1 cellular context compared by ENCODE assay signal in genomic region chr11:27420722-27421572, GRCh38.
TF ChIP-seq lines count a peak whose summit lies in the region.

No MANE protein-coding gene starts in this region.

TF ChIP-seq in K562, 482 proteins besides CTCF, POLR2A, EP300 and RAD21 (continued from another document and continues in another):
- TF ChIP-seq ATF3 (IDR thresholded peaks at IDR 0.05) = 0 out of 2 replicates have a peak, but pooled peaks have one; percentile 27
- TF ChIP-seq ATF3 (CRISPR knock-in tag; conservative IDR thresholded peaks at IDR 0.05) = 0 out of 2 replicates have a peak, but pooled peaks have one; percentile 30
- no peak for TF ChIP-seq ZNF561 (CRISPR knock-in tag; conservative IDR thresholded peaks at IDR 0.05)
- TF ChIP-seq HDGF (IDR thresholded peaks at IDR 0.05) = no peak
- peak; percentile 72 for TF ChIP-seq SMARCB1 (IDR thresholded peaks at IDR 0.05; ENCODE audit: insufficient read length, low read depth)
- TF ChIP-seq SNIP1 (IDR thresholded peaks at IDR 0.05; ENCODE audit: low read depth) = no peak
- no peak for TF ChIP-seq GABPA (tag; conservative IDR thresholded peaks at IDR 0.05; ENCODE audit: low read depth)
- no peak for TF ChIP-seq EP400 (IDR thresholded peaks at IDR 0.05)
- TF ChIP-seq CTBP1 (IDR thresholded peaks at IDR 0.05; ENCODE audit: borderline replicate concordance) = peak; percentile 75; the same call in 1 of the 2 replicates
- TF ChIP-seq FOXO4 (CRISPR knock-in tag; IDR thresholded peaks at IDR 0.05) = no peak
- TF ChIP-seq, protein P1, sequence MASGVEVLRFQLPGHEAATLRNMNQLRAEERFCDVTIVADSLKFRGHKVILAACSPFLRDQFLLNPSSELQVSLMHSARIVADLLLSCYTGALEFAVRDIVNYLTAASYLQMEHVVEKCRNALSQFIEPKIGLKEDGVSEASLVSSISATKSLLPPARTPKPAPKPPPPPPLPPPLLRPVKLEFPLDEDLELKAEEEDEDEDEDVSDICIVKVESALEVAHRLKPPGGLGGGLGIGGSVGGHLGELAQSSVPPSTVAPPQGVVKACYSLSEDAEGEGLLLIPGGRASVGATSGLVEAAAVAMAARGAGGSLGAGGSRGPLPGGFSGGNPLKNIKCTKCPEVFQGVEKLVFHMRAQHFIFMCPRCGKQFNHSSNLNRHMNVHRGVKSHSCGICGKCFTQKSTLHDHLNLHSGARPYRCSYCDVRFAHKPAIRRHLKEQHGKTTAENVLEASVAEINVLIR (CRISPR knock-in tag; IDR thresholded peaks at IDR 0.05) = no peak
- TF ChIP-seq, protein P2, sequence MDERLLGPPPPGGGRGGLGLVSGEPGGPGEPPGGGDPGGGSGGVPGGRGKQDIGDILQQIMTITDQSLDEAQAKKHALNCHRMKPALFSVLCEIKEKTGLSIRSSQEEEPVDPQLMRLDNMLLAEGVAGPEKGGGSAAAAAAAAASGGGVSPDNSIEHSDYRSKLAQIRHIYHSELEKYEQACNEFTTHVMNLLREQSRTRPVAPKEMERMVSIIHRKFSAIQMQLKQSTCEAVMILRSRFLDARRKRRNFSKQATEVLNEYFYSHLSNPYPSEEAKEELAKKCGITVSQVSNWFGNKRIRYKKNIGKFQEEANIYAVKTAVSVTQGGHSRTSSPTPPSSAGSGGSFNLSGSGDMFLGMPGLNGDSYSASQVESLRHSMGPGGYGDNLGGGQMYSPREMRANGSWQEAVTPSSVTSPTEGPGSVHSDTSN (CRISPR knock-in tag; IDR thresholded peaks at IDR 0.05; ENCODE audit: low read depth) = no peak
- TF ChIP-seq, protein P2 (tag; conservative IDR thresholded peaks at IDR 0.05; ENCODE audit: low read depth) = peak; percentile 84
- TF ChIP-seq ZFP91 (CRISPR knock-in tag; IDR thresholded peaks at IDR 0.05) = no peak
- TF ChIP-seq PML (IDR thresholded peaks at IDR 0.05; ENCODE audit: low read length) = peak; percentile 98
- TF ChIP-seq HES1 (IDR thresholded peaks at IDR 0.05; ENCODE audit: low read depth) = peak; percentile 95
- TF ChIP-seq MECOM (CRISPR knock-in tag; IDR thresholded peaks at IDR 0.05) = no peak
- TF ChIP-seq ZNF316 (IDR thresholded peaks at IDR 0.05) = no peak
- peak; percentile 49 to 76 for TF ChIP-seq NCOA2 (IDR thresholded peaks at IDR 0.05; ENCODE audit: partially characterized antibody in 2 of 2)
- TF ChIP-seq ESRRA (IDR thresholded peaks at IDR 0.05; ENCODE audit: borderline replicate concordance, low read depth) = peak; percentile 84
- no peak for TF ChIP-seq CBFB (CRISPR knock-in tag; IDR thresholded peaks at IDR 0.05)
- TF ChIP-seq ZBTB11 (CRISPR knock-in tag; IDR thresholded peaks at IDR 0.05) = peak in 1 of 3 experiments; percentile 63; a peak in 1 of 6 replicates
- TF ChIP-seq, protein P3, sequence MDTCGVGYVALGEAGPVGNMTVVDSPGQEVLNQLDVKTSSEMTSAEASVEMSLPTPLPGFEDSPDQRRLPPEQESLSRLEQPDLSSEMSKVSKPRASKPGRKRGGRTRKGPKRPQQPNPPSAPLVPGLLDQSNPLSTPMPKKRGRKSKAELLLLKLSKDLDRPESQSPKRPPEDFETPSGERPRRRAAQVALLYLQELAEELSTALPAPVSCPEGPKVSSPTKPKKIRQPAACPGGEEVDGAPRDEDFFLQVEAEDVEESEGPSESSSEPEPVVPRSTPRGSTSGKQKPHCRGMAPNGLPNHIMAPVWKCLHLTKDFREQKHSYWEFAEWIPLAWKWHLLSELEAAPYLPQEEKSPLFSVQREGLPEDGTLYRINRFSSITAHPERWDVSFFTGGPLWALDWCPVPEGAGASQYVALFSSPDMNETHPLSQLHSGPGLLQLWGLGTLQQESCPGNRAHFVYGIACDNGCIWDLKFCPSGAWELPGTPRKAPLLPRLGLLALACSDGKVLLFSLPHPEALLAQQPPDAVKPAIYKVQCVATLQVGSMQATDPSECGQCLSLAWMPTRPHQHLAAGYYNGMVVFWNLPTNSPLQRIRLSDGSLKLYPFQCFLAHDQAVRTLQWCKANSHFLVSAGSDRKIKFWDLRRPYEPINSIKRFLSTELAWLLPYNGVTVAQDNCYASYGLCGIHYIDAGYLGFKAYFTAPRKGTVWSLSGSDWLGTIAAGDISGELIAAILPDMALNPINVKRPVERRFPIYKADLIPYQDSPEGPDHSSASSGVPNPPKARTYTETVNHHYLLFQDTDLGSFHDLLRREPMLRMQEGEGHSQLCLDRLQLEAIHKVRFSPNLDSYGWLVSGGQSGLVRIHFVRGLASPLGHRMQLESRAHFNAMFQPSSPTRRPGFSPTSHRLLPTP (IDR thresholded peaks at IDR 0.05; ENCODE audit: borderline replicate concordance, extremely low read depth, insufficient read length) = no peak
- TF ChIP-seq, protein P4, sequence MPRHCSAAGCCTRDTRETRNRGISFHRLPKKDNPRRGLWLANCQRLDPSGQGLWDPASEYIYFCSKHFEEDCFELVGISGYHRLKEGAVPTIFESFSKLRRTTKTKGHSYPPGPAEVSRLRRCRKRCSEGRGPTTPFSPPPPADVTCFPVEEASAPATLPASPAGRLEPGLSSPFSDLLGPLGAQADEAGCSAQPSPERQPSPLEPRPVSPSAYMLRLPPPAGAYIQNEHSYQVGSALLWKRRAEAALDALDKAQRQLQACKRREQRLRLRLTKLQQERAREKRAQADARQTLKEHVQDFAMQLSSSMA (CRISPR knock-in tag; IDR thresholded peaks at IDR 0.05) = no peak
- TF ChIP-seq HEY1 (CRISPR knock-in tag; IDR thresholded peaks at IDR 0.05; ENCODE audit: borderline replicate concordance) = no peak
- TF ChIP-seq KAT7 (CRISPR knock-in tag; IDR thresholded peaks at IDR 0.05; ENCODE audit: borderline replicate concordance) = no peak
- TF ChIP-seq TBP (optimal IDR thresholded peaks at IDR 0.05; ENCODE audit: low read depth, low read length) = no peak
- TF ChIP-seq SRSF7 (optimal IDR thresholded peaks at IDR 0.05; ENCODE audit: low read depth, low read length) = no peak
- no peak for TF ChIP-seq XRCC5 (IDR thresholded peaks at IDR 0.05; ENCODE audit: low read depth, low read length)
- TF ChIP-seq TAF1 (IDR thresholded peaks at IDR 0.05; ENCODE audit: control insufficient read depth, extremely low read depth, insufficient read depth, low read length, severe bottlenecking) = no peak
- no peak for TF ChIP-seq GTF2E2 (tag; IDR thresholded peaks at IDR 0.05)
- no peak for TF ChIP-seq REST (CRISPR knock-in tag; IDR thresholded peaks at IDR 0.05; ENCODE audit: low read depth)
- TF ChIP-seq CBX2 (IDR thresholded peaks at IDR 0.05; ENCODE audit: insufficient read depth, low read length, poor library complexity, severe bottlenecking) = no peak
- TF ChIP-seq ZEB2 (IDR thresholded peaks at IDR 0.05) = peak; percentile 76; the same call in 1 of the 2 replicates
- TF ChIP-seq KLF13 (tag; IDR thresholded peaks at IDR 0.05; ENCODE audit: borderline replicate concordance, low read depth) = no peak
- TF ChIP-seq CREM (IDR thresholded peaks at IDR 0.05; ENCODE audit: low read depth) = peak; percentile 42; the same call in 1 of the 2 replicates
- TF ChIP-seq KLF16 (IDR thresholded peaks at IDR 0.05) = peak; percentile 95
